Comparison of ENCODE assay signal across 8 cellular contexts in the genomic region with DNA sequence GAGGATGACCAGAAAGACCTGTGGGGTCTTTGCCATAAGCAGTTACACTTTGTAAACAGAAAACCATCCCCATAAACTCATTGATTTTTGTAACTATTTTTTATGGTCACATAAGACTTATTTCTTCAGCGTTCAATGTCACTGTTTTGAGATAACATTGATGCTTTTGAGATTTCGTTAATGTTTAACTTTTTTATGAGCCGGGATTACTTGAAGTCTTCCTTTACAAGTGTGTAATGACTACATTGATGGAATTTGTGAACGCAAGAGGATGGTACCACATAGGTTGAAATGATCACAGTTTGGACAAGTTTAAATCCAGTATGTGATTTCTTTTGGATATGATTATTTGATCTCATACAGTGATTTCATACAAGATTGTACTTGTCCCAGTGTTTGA. TPM values are rescaled to one million over a fixed set of nuclear protein-coding genes. Genes with fewer than 3 reads are reported as not detected.
DNase-seq lines count a peak whose midpoint lies in the region; ATAC-seq and TF ChIP-seq lines count a peak whose summit lies in the region.

No MANE protein-coding gene starts in this region.

- peaks cover 10% of the 10 kb centered on the region for H3K36me3 Mint-ChIP-seq in natural killer cell treated with Interleukin-12 subunit alpha and Interleukin-12 subunit beta and Interleukin-15 and Interleukin-18, amount 100 ng/mL, for 72 hours

- no peak overlapping the region for H2AFZ ChIP-seq in IMR-90 (replicated peaks; ENCODE audit: low read length, poor library complexity)

- TSS peak; percentile 36 for BruUV-seq in IMR-90 (replicated peaks; lab: Mats Ljungman, UMichigan)

- H2BK20ac ChIP-seq in IMR-90 (ENCODE audit: low read depth, low read length), result no peak overlapping the region

- CTCF ChIA-PET in BJ (lab: Yijun Ruan, JAX) (no interaction called here), IMR-90 (lab: Yijun Ruan, JAX) (interaction anchor here (0.8 to 1.6 kb wide), 4 partner anchors 16 to 204 kb away, joined by 3 to 4 read pairs (median 4); no protein-coding TSS in a partner anchor), GM10248 (lab: Yijun Ruan, JAX) (interaction anchor here (1.0 to 2.6 kb wide), 6 partner anchors 16 to 207 kb away, joined by 3 to 7 read pairs (median 4); no protein-coding TSS in a partner anchor)

- H4K8ac ChIP-seq in IMR-90 (ENCODE audit: low read depth in 2 of 2, low read length in 2 of 2), result no peak overlapping the region

- POLR2A ChIA-PET in BJ (lab: Charles Lee) (no interaction called here), IMR-90 (lab: Charles Lee; ENCODE audit: unreplicated experiment) (no interaction called here), GM10248 (lab: Yijun Ruan, JAX) (no interaction called here)

- H2AK5ac ChIP-seq in IMR-90 (ENCODE audit: low read depth, low read length), result no peak overlapping the region

- peak overlapping the region; percentile 94; the same call in 1 of the 2 replicates for H3K4me2 ChIP-seq in IMR-90 (ENCODE audit: low read depth, low read length)

- H3K4me3 Mint-ChIP-seq in natural killer cell treated with Interleukin-12 subunit alpha and Interleukin-12 subunit beta and Interleukin-15 and Interleukin-18, amount 100 ng/mL, for 72 hours, result peak overlapping the region; percentile 83

- no peaks in the 10 kb centered on the region for H3K9me3 ChIP-seq in IMR-90 (ENCODE audit: control insufficient read depth, insufficient read depth, low read length)

- TF ChIP-seq RAD21 in IMR-90 (IDR thresholded peaks at IDR 0.05; ENCODE audit: low read length), result no peak

- H2BK15ac ChIP-seq in IMR-90 (ENCODE audit: low read depth, low read length), result no peak overlapping the region

- no peaks in the 10 kb centered on the region for H3K9me1 ChIP-seq in IMR-90 (ENCODE audit: insufficient read depth, low read length)

- H3K4me1 ChIP-seq in IMR-90 (ENCODE audit: control insufficient read depth, insufficient read depth, low read length), result no peaks in the 10 kb centered on the region

- H3K36me3 ChIP-seq in BJ (ENCODE audit: control insufficient read depth, insufficient read depth, low read length) (no peaks in the 10 kb centered on the region), IMR-90 (ENCODE audit: control insufficient read depth, insufficient read depth, low read length) (no peaks in the 10 kb centered on the region)

- intact Hi-C loops in IMR-90 (cut with micrococcal nuclease), result loop anchor here (2.0 kb wide), 1 partner anchor 115 kb away; no protein-coding TSS in a partner anchor

- H3K27me3 Mint-ChIP-seq in natural killer cell treated with Interleukin-12 subunit alpha and Interleukin-12 subunit beta and Interleukin-15 and Interleukin-18, amount 100 ng/mL, for 72 hours, result no peaks in the 10 kb centered on the region

- H2BK5ac ChIP-seq in IMR-90 (ENCODE audit: low read depth, low read length, poor library complexity, severe bottlenecking), result no peak overlapping the region

- no peak for TF ChIP-seq POLR2A in IMR-90 (IDR thresholded peaks at IDR 0.05; ENCODE audit: low read depth, low read length)

- no peak overlapping the region for H3K4ac ChIP-seq in IMR-90 (ENCODE audit: low read depth, low read length)

- in situ Hi-C loops in IMR-90 (cut with MboI; ENCODE audit: low sequenced_read_pairs), result loop anchor here (10.0 kb wide), 1 partner anchor 521 kb away; no protein-coding TSS in a partner anchor

- H3K4me3 ChIP-seq in BJ (ENCODE audit: low read depth, low read length) (peak overlapping the region; percentile 72), IMR-90 (ENCODE audit: insufficient read depth, low read depth, low read length) (no peak overlapping the region), choroid plexus epithelial cell (ENCODE audit: low read depth, low read length) (peak overlapping the region; percentile 85)

- no peak overlapping the region for H2AK9ac ChIP-seq in IMR-90 (replicated peaks; ENCODE audit: low read depth, low read length, poor library complexity)

- no peak overlapping the region for H3K27ac ChIP-seq in IMR-90 (ENCODE audit: insufficient read depth, low read length)

- H3K9ac ChIP-seq in IMR-90 (ENCODE audit: low read depth, low read length), result no peak overlapping the region

- 100% methylated on average over 1 of the region's 4 CpGs; no CpG with 5 or more reads in 1 of the 2 experiments for WGBS in IMR-90 (ENCODE audit: extremely low coverage in 2 of 2, insufficient read length in 1 of 2), 2 experiments

- H3K27me3 ChIP-seq in BJ (ENCODE audit: control insufficient read depth, insufficient read depth, low read length) (no peaks in the 10 kb centered on the region), IMR-90 (ENCODE audit: control insufficient read depth, insufficient read depth, low read length) (no peaks in the 10 kb centered on the region)

- H4K5ac ChIP-seq in IMR-90 (ENCODE audit: low read depth, low read length), result no peak overlapping the region

- H3K23ac ChIP-seq in IMR-90 (ENCODE audit: low read depth, low read length), result peak overlapping the region; percentile 48; the same call in 1 of the 2 replicates

- ATAC-seq in IMR-90 (ENCODE audit: low read depth) (no peak), GM19035 (IDR thresholded peaks at IDR 0.05; ENCODE audit: unreplicated experiment) (no peak), GM19463 (IDR thresholded peaks at IDR 0.05; ENCODE audit: unreplicated experiment) (no peak)
- ATAC-seq in natural killer cell treated with Interleukin-12 subunit alpha and Interleukin-12 subunit beta and Interleukin-15 and Interleukin-18, amount 100 ng/mL, for 72 hours, result no peak

- H4K91ac ChIP-seq in IMR-90 (ENCODE audit: insufficient read depth, low read depth, low read length), result no peak overlapping the region

- no peak for DNase-seq in BJ (ENCODE audit: low read depth)
- DNase-seq in IMR-90, result no peak
- no peak for DNase-seq in choroid plexus epithelial cell (ENCODE audit: low read depth)
- DNase-seq in natural killer cell treated with Interleukin-12 subunit alpha and Interleukin-12 subunit beta and Interleukin-15 and Interleukin-18, amount 100 ng/mL, for 72 hours (ENCODE audit: low spot score), result no peak
- no peak for DNase-seq in midbrain (lab: John Stamatoyannopoulos, UW)
- no peak for DNase-seq in GM10248 (ENCODE audit: extremely low spot score)

- H3K14ac ChIP-seq in IMR-90 (replicated peaks; ENCODE audit: low read depth, low read length), result no peak overlapping the region

- H4K20me1 ChIP-seq in IMR-90 (ENCODE audit: insufficient read depth, low read length), result no peaks in the 10 kb centered on the region; the same call in 1 of the 2 replicates

- dilution Hi-C loops in IMR-90 (cut with HindIII; ENCODE audit: low sequenced_read_pairs, unreplicated experiment), result no loop called here

- peaks cover 18 to 42% of the 10 kb centered on the region in 2 experiments for H3K79me1 ChIP-seq in IMR-90 (ENCODE audit: low read depth in 1 of 2, low read length in 2 of 2)

- no peaks in the 10 kb centered on the region for H3K9me3 Mint-ChIP-seq in natural killer cell treated with Interleukin-12 subunit alpha and Interleukin-12 subunit beta and Interleukin-15 and Interleukin-18, amount 100 ng/mL, for 72 hours

- H3K18ac ChIP-seq in IMR-90 (ENCODE audit: low read depth, low read length), result no peak overlapping the region

- peaks cover 41 to 47% of the 10 kb centered on the region in 2 donors for H3K4me1 Mint-ChIP-seq in natural killer cell treated with Interleukin-12 subunit alpha and Interleukin-12 subunit beta and Interleukin-15 and Interleukin-18, amount 100 ng/mL, for 72 hours (ENCODE audit: low read depth in 2 of 2)

- H3K27ac Mint-ChIP-seq in natural killer cell treated with Interleukin-12 subunit alpha and Interleukin-12 subunit beta and Interleukin-15 and Interleukin-18, amount 100 ng/mL, for 72 hours, result peak overlapping the region in 1 of 2 donors; percentile 40

- no peak overlapping the region for H2BK120ac ChIP-seq in IMR-90 (ENCODE audit: low read depth, low read length)

- no peak overlapping the region for H3K56ac ChIP-seq in IMR-90 (ENCODE audit: extremely low read depth, insufficient read depth, low read length)

- TF ChIP-seq CTCF in BJ (IDR thresholded peaks at IDR 0.05; ENCODE audit: insufficient read depth, low read depth, low read length), result no peak
- TF ChIP-seq CTCF in IMR-90 (conservative IDR thresholded peaks at IDR 0.05; ENCODE audit: low read depth, low read length), result no peak
- TF ChIP-seq CTCF in choroid plexus epithelial cell (conservative IDR thresholded peaks at IDR 0.05; ENCODE audit: low read depth, low read length), result no peak
- no peak for TF ChIP-seq CTCF in GM10248 (IDR thresholded peaks at IDR 0.05; ENCODE audit: control extremely low read depth, extremely low read depth, low read depth, missing control alignments)

TF ChIP-seq in IMR-90, 13 proteins besides CTCF, POLR2A, EP300 and RAD21 (continues in another document):
- TF ChIP-seq, protein P1, sequence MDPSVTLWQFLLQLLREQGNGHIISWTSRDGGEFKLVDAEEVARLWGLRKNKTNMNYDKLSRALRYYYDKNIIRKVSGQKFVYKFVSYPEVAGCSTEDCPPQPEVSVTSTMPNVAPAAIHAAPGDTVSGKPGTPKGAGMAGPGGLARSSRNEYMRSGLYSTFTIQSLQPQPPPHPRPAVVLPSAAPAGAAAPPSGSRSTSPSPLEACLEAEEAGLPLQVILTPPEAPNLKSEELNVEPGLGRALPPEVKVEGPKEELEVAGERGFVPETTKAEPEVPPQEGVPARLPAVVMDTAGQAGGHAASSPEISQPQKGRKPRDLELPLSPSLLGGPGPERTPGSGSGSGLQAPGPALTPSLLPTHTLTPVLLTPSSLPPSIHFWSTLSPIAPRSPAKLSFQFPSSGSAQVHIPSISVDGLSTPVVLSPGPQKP (IDR thresholded peaks at IDR 0.05; ENCODE audit: borderline replicate concordance, low read depth, low read length), result no peak
- TF ChIP-seq MAZ (IDR thresholded peaks at IDR 0.05; ENCODE audit: borderline replicate concordance, low read depth, low read length), result no peak
- TF ChIP-seq RFX5 (IDR thresholded peaks at IDR 0.05; ENCODE audit: low read depth, low read length), result no peak
- TF ChIP-seq CHD1 (IDR thresholded peaks at IDR 0.05; ENCODE audit: low read depth, low read length), result no peak
- TF ChIP-seq, protein P2, sequence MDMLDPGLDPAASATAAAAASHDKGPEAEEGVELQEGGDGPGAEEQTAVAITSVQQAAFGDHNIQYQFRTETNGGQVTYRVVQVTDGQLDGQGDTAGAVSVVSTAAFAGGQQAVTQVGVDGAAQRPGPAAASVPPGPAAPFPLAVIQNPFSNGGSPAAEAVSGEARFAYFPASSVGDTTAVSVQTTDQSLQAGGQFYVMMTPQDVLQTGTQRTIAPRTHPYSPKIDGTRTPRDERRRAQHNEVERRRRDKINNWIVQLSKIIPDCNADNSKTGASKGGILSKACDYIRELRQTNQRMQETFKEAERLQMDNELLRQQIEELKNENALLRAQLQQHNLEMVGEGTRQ (IDR thresholded peaks at IDR 0.05; ENCODE audit: low read depth, low read length), result no peak
- no peak for TF ChIP-seq NFE2L2 (IDR thresholded peaks at IDR 0.05; ENCODE audit: low read depth, low read length)

RNA-seq across cellular contexts. Expression of a gene that starts 1.8 kb away (rescaled TPM):
- polyA plus RNA-seq in BJ (2011; rRNA removed), result 4.8 and 8.0 TPM in 2 replicates
- 12.2 and 12.8 TPM in 2 replicates for polyA minus RNA-seq in BJ (2011; rRNA and poly(A)+ RNA removed)
- total RNA-seq in IMR-90 (2012; rRNA removed), result 30.3 and 42.2 TPM in 2 replicates
- polyA plus RNA-seq in IMR-90 (2012; rRNA removed), result 5.4 and 5.6 TPM in 2 replicates
- 1.1 and 2.5 TPM in 2 replicates for polyA plus RNA-seq in IMR-90 (2012; cell fraction: cytosol; rRNA removed)
- polyA plus RNA-seq in IMR-90 (2012; cell fraction: nucleus; rRNA removed; ENCODE audit: low replicate concordance), result 2.8 and 4.7 TPM in 2 replicates
- 10 to 100 TPM; 20.1 to 26.1 TPM for total RNA-seq in natural killer cell treated with Interleukin-12 subunit alpha and Interleukin-12 subunit beta and Interleukin-15 and Interleukin-18, amount 100 ng/mL, for 72 hours
